In the genomic region with DNA sequence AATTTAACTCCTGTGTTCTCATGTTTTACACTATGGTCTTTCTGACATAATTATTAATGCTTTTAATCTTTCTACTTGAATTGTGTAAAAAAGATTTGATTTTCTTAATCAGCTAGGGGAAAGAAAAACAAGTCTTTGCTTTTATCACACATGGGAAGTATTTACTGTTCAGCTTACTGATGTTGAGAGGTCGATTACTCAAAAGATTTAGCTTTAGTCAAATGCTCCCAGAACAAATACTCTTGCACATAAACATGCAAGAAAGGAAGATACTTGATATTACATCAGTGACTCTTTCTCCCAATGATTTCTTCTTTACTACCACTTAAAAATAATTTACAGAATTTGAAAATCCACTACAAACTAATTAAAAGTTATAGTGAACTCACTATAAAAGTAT, we compare ENCODE assay signal across 1 cellular context.
TF ChIP-seq lines count a peak whose summit lies in the region.

No MANE protein-coding gene starts in this region.

TF ChIP-seq in HCT116, 20 proteins besides CTCF, POLR2A, EP300 and RAD21 (continued from another document):
- TF ChIP-seq YY1 (IDR thresholded peaks at IDR 0.05; ENCODE audit: extremely low read depth, insufficient replicate concordance, low read depth, low read length) = no peak
